In the genomic region with DNA sequence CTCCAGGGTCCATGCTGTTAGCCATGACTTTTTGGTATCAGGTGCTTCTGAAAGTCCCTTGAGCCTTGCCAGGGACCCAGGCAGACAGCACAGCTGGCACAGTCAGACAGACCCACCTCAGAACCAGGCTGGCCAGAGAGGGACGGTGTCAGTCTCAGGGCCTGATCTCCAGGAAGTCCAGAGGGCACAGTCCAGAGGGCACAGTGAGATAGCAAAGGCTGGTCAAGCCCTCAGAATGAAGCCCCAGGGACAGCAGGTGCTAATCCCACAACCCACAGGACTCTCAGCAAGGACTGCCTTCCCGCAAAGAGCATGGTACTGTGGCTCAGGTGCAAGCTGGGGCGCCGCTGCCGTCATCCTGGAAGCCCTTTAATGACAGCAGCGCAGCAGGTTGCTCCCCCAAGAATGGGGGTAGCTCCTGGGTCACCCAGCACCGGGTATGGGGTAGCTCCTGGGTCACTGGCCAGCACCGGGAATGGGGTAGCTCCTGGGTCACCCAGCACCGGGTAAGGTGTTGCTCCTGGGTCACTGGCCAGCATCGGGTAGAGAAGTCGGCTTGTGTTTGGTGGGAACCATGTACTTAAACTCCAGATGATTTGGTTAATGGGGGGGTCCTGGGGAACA, we compare ENCODE assay signal across 16 cellular contexts.
"Had no signal": no experiment of that assay in that cellular context is flagged by ENCODE, and none has a peak within 500 bp of the region (broad histone marks: within the 10 kb centered on the region; RNA-seq: fewer than 3 reads in every experiment).

No MANE protein-coding gene starts in this region.

- H3K27ac ChIP-seq: brain microvascular endothelial cell, coronary artery, prostate gland, thoracic aorta had no signal

- H3K4me3 ChIP-seq: coronary artery, prostate gland, thoracic aorta had no signal

- H3K36me3 ChIP-seq: brain microvascular endothelial cell, prostate gland, thoracic aorta had no signal

- H3K4me3 Mint-ChIP-seq: activated CD4-positive, alpha-beta memory T cell treated with anti-CD3 and anti-CD28 coated beads, Interleukin-2, amount 10 ng/mL, durations not matched to agents 7 days and 5 days; activated naive CD4-positive, alpha-beta T cell treated with anti-CD3 and anti-CD28 coated beads, Interleukin-2, amount 10 ng/mL, durations not matched to agents 7 days and 5 days; activated naive CD8-positive, alpha-beta T cell treated with anti-CD3 and anti-CD28 coated beads, Interleukin-2, amount 50 U/mL, for 24 hours; activated T-cell treated with anti-CD3 and anti-CD28 coated beads, Interleukin-2, amount 50 U/mL, for 24 hours; central memory CD8-positive, alpha-beta T cell; stimulated activated naive B cell treated with anti-CD40 and anti-IgM and Interleukin-4, amounts not matched to agents 10 μg/mL and 1 μg/mL and 100 μg/mL, for 72 hours had no signal

- DNase-seq: activated CD4-positive, alpha-beta memory T cell treated with anti-CD3 and anti-CD28 coated beads, Interleukin-2, amount 10 ng/mL, durations not matched to agents 7 days and 5 days; activated naive CD4-positive, alpha-beta T cell treated with anti-CD3 and anti-CD28 coated beads, Interleukin-2, amount 10 ng/mL, durations not matched to agents 7 days and 5 days; activated naive CD8-positive, alpha-beta T cell treated with anti-CD3 and anti-CD28 coated beads, Interleukin-2, amount 50 U/mL, for 24 hours; activated T-cell treated with anti-CD3 and anti-CD28 coated beads, Interleukin-2, amount 50 U/mL, for 24 hours; anterior cingulate cortex; brain microvascular endothelial cell; foreskin melanocyte; glutamatergic neuron; hypothalamus; right cardiac atrium; stimulated activated naive B cell treated with anti-CD40 and anti-IgM and Interleukin-4, amounts not matched to agents 10 μg/mL and 1 μg/mL and 100 μg/mL, for 72 hours had no signal

- H3K36me3 Mint-ChIP-seq: activated naive CD4-positive, alpha-beta T cell treated with anti-CD3 and anti-CD28 coated beads, Interleukin-2, amount 10 ng/mL, durations not matched to agents 7 days and 5 days; stimulated activated naive B cell treated with anti-CD40 and anti-IgM and Interleukin-4, amounts not matched to agents 10 μg/mL and 1 μg/mL and 100 μg/mL, for 72 hours had no signal

- H3K9me3 ChIP-seq: prostate gland, thoracic aorta had no signal

- H3K4me1 ChIP-seq: prostate gland had no signal

- H3K27ac Mint-ChIP-seq: activated CD4-positive, alpha-beta memory T cell treated with anti-CD3 and anti-CD28 coated beads, Interleukin-2, amount 10 ng/mL, durations not matched to agents 7 days and 5 days; activated naive CD4-positive, alpha-beta T cell treated with anti-CD3 and anti-CD28 coated beads, Interleukin-2, amount 10 ng/mL, durations not matched to agents 7 days and 5 days; activated naive CD8-positive, alpha-beta T cell treated with anti-CD3 and anti-CD28 coated beads, Interleukin-2, amount 50 U/mL, for 24 hours; activated T-cell treated with anti-CD3 and anti-CD28 coated beads, Interleukin-2, amount 50 U/mL, for 24 hours; activated T-helper 2 cell treated with anti-CD3 and anti-CD28 coated beads, Interferon-gamma antibody, Interleukin-2, Interleukin-4, amounts not matched to agents 10 μg/mL and 5 μg/mL and 100 μg/mL, durations not matched to agents 14 hours and 24 hours and 36 hours; stimulated activated naive B cell treated with anti-CD40 and anti-IgM and Interleukin-4, amounts not matched to agents 10 μg/mL and 1 μg/mL and 100 μg/mL, for 72 hours had no signal

- H3K27me3 ChIP-seq: brain microvascular endothelial cell had no signal

- H3K9me3 Mint-ChIP-seq: activated CD4-positive, alpha-beta memory T cell treated with anti-CD3 and anti-CD28 coated beads, Interleukin-2, amount 10 ng/mL, durations not matched to agents 7 days and 5 days; activated naive CD4-positive, alpha-beta T cell treated with anti-CD3 and anti-CD28 coated beads, Interleukin-2, amount 10 ng/mL, durations not matched to agents 7 days and 5 days; activated naive CD8-positive, alpha-beta T cell treated with anti-CD3 and anti-CD28 coated beads, Interleukin-2, amount 50 U/mL, for 24 hours; activated T-cell treated with anti-CD3 and anti-CD28 coated beads, Interleukin-2, amount 50 U/mL, for 24 hours; activated T-helper 2 cell treated with anti-CD3 and anti-CD28 coated beads, Interferon-gamma antibody, Interleukin-2, Interleukin-4, amounts not matched to agents 10 μg/mL and 5 μg/mL and 100 μg/mL, durations not matched to agents 14 hours and 24 hours and 36 hours; central memory CD8-positive, alpha-beta T cell; stimulated activated naive B cell treated with anti-CD40 and anti-IgM and Interleukin-4, amounts not matched to agents 10 μg/mL and 1 μg/mL and 100 μg/mL, for 72 hours had no signal

- ATAC-seq: activated naive CD8-positive, alpha-beta T cell treated with anti-CD3 and anti-CD28 coated beads, Interleukin-2, amount 50 U/mL, for 24 hours; stimulated activated naive B cell treated with anti-CD40 and anti-IgM and Interleukin-4, amounts not matched to agents 10 μg/mL and 1 μg/mL and 100 μg/mL, for 72 hours had no signal

- H3K27me3 Mint-ChIP-seq: activated naive CD8-positive, alpha-beta T cell treated with anti-CD3 and anti-CD28 coated beads, Interleukin-2, amount 50 U/mL, for 24 hours; activated T-cell treated with anti-CD3 and anti-CD28 coated beads, Interleukin-2, amount 50 U/mL, for 24 hours had no signal

- H3K4me1 Mint-ChIP-seq: activated CD4-positive, alpha-beta memory T cell treated with anti-CD3 and anti-CD28 coated beads, Interleukin-2, amount 10 ng/mL, durations not matched to agents 7 days and 5 days; activated naive CD4-positive, alpha-beta T cell treated with anti-CD3 and anti-CD28 coated beads, Interleukin-2, amount 10 ng/mL, durations not matched to agents 7 days and 5 days; activated naive CD8-positive, alpha-beta T cell treated with anti-CD3 and anti-CD28 coated beads, Interleukin-2, amount 50 U/mL, for 24 hours; central memory CD8-positive, alpha-beta T cell; stimulated activated naive B cell treated with anti-CD40 and anti-IgM and Interleukin-4, amounts not matched to agents 10 μg/mL and 1 μg/mL and 100 μg/mL, for 72 hours had no signal
